1 cellular context compared by ENCODE assay signal in the genomic region with DNA sequence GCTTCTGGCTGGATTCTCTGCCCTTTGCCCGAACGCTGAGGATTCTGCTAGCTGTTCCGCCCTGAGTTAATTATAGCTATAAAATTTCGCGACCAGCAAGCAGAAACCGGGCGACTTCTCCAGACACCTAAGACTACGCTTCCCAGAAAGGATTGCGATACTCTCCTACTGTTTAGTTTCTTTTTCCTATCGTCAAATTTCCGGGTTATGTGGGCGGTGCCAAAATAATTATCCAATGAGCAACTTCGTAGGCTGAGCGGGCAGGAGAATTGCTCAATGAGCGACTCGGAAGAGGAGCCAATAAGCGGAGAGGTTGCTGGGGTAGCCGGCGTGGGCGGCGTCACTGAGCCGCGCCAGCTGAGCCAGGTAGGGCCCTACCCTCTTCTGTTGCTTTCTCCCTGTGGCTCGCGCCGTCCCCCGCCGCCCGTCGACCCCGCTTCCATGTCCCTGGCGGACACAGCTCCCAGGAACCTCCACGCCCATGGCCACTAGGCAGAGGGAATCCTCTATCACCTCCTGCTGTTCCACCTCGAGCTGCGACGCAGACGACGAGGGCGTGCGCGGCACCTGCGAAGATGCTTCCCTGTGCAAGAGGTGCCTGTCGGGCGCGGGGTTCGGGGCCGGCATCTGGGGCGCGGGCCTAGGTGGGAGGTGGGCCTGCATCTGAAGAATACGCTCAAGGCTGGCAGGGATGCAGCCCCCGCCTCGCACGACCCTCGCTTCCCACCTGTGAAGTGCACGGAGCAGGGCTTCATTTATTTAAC.
A peak's percentile ranks its signal among the peaks of the same experiment; 100 is the strongest.
TF ChIP-seq lines count a peak whose summit lies in the region.

A gene (plus strand): TSS at position 340 of the 764 bp plus-strand sequence. CDS start 142 bp downstream, at position 482.

TF ChIP-seq in HepG2, 621 proteins besides CTCF, POLR2A, EP300 and RAD21 (continued from another document and continues in another):
- TF ChIP-seq MEIS2 (CRISPR knock-in tag; IDR thresholded peaks at IDR 0.05) (0 out of 2 replicates have a peak, but pooled peaks have one; percentile 18), JUND (CRISPR knock-in tag; IDR thresholded peaks at IDR 0.05) (no peak), ZNF768 (CRISPR knock-in tag; IDR thresholded peaks at IDR 0.05) (peak; percentile 79; the same call in 1 of the 2 replicates), RXRA (CRISPR knock-in tag; IDR thresholded peaks at IDR 0.05) (peak; percentile 82), FOSL2 (CRISPR knock-in tag; IDR thresholded peaks at IDR 0.05) (no peak; the same call in 1 of the 2 replicates), ZNF577 (CRISPR knock-in tag; IDR thresholded peaks at IDR 0.05; ENCODE audit: borderline replicate concordance, low read depth) (no peak), MTA1 (CRISPR knock-in tag; IDR thresholded peaks at IDR 0.05; ENCODE audit: borderline replicate concordance) (peak; percentile 49; the same call in 1 of the 2 replicates), NR3C1 (CRISPR knock-in tag; IDR thresholded peaks at IDR 0.05) (0 out of 2 replicates have a peak, but pooled peaks have one; percentile 79), KLF11 (CRISPR knock-in tag; IDR thresholded peaks at IDR 0.05) (peak; percentile 67; the same call in 1 of the 2 replicates), ZNF772 (CRISPR knock-in tag; IDR thresholded peaks at IDR 0.05) (no peak), REPIN1 (CRISPR knock-in tag; IDR thresholded peaks at IDR 0.05; ENCODE audit: borderline replicate concordance, low read depth) (peak; percentile 87; the same call in 1 of the 2 replicates), ZBTB7B (CRISPR knock-in tag; IDR thresholded peaks at IDR 0.05) (no peak), PITX1 (CRISPR knock-in tag; IDR thresholded peaks at IDR 0.05) (peak; percentile 64; the same call in 1 of the 2 replicates), ADNP (CRISPR knock-in tag; IDR thresholded peaks at IDR 0.05) (no peak), ZNF354B (CRISPR knock-in tag; IDR thresholded peaks at IDR 0.05) (no peak), LCORL (IDR thresholded peaks at IDR 0.05) (no peak), LCORL (CRISPR knock-in tag; IDR thresholded peaks at IDR 0.05) (no peak), HES4 (CRISPR knock-in tag; IDR thresholded peaks at IDR 0.05; ENCODE audit: borderline replicate concordance) (peak; percentile 89), HOXA3 (CRISPR knock-in tag; IDR thresholded peaks at IDR 0.05) (peak; percentile 78), ZNF451 (CRISPR knock-in tag; IDR thresholded peaks at IDR 0.05) (peak; percentile 80; the same call in 1 of the 2 replicates), ARNT (IDR thresholded peaks at IDR 0.05) (no peak), ZNF530 (CRISPR knock-in tag; IDR thresholded peaks at IDR 0.05; ENCODE audit: low read depth) (no peak), FOXP1 (IDR thresholded peaks at IDR 0.05) (no peak), FOXP1 (CRISPR knock-in tag; IDR thresholded peaks at IDR 0.05) (no peak), ZNF432 (CRISPR knock-in tag; IDR thresholded peaks at IDR 0.05; ENCODE audit: borderline replicate concordance) (no peak), GABPA (IDR thresholded peaks at IDR 0.05; ENCODE audit: low read depth, low read length) (peak; percentile 57), GABPA (CRISPR knock-in tag; IDR thresholded peaks at IDR 0.05; ENCODE audit: low read depth) (peak; percentile 94), JARID2 (CRISPR knock-in tag; IDR thresholded peaks at IDR 0.05; ENCODE audit: insufficient replicate concordance) (peak; percentile 85), CAMTA2 (CRISPR knock-in tag; IDR thresholded peaks at IDR 0.05; ENCODE audit: borderline replicate concordance) (peak; percentile 39; the same call in 1 of the 2 replicates), ETV6 (CRISPR knock-in tag; conservative IDR thresholded peaks at IDR 0.05) (no peak), GATAD2A (CRISPR knock-in tag; IDR thresholded peaks at IDR 0.05) (peak; percentile 23; the same call in 1 of the 2 replicates), ZBTB7A (CRISPR knock-in tag; IDR thresholded peaks at IDR 0.05) (no peak), PAWR (CRISPR knock-in tag; IDR thresholded peaks at IDR 0.05; ENCODE audit: borderline replicate concordance) (no peak), ZMAT3 (CRISPR knock-in tag; conservative IDR thresholded peaks at IDR 0.05) (peak; percentile 85; the same call in 1 of the 2 replicates), PAX8 (CRISPR knock-in tag; IDR thresholded peaks at IDR 0.05; ENCODE audit: borderline replicate concordance) (peak; percentile 48; the same call in 1 of the 2 replicates), FOXA1 (IDR thresholded peaks at IDR 0.05) (no peak), FOXA1 (CRISPR knock-in tag; IDR thresholded peaks at IDR 0.05) (no peak), ZSCAN20 (CRISPR knock-in tag; IDR thresholded peaks at IDR 0.05; ENCODE audit: borderline replicate concordance) (no peak), ZNF790 (CRISPR knock-in tag; IDR thresholded peaks at IDR 0.05; ENCODE audit: borderline replicate concordance) (no peak)
- TF ChIP-seq, protein P1, sequence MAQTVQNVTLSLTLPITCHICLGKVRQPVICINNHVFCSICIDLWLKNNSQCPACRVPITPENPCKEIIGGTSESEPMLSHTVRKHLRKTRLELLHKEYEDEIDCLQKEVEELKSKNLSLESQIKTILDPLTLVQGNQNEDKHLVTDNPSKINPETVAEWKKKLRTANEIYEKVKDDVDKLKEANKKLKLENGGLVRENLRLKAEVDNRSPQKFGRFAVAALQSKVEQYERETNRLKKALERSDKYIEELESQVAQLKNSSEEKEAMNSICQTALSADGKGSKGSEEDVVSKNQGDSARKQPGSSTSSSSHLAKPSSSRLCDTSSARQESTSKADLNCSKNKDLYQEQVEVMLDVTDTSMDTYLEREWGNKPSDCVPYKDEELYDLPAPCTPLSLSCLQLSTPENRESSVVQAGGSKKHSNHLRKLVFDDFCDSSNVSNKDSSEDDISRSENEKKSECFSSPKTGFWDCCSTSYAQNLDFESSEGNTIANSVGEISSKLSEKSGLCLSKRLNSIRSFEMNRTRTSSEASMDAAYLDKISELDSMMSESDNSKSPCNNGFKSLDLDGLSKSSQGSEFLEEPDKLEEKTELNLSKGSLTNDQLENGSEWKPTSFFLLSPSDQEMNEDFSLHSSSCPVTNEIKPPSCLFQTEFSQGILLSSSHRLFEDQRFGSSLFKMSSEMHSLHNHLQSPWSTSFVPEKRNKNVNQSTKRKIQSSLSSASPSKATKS (CRISPR knock-in tag; IDR thresholded peaks at IDR 0.05) = no peak
- TF ChIP-seq, protein P2, sequence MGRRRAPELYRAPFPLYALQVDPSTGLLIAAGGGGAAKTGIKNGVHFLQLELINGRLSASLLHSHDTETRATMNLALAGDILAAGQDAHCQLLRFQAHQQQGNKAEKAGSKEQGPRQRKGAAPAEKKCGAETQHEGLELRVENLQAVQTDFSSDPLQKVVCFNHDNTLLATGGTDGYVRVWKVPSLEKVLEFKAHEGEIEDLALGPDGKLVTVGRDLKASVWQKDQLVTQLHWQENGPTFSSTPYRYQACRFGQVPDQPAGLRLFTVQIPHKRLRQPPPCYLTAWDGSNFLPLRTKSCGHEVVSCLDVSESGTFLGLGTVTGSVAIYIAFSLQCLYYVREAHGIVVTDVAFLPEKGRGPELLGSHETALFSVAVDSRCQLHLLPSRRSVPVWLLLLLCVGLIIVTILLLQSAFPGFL (CRISPR knock-in tag; IDR thresholded peaks at IDR 0.05) = no peak
- TF ChIP-seq, protein P3, sequence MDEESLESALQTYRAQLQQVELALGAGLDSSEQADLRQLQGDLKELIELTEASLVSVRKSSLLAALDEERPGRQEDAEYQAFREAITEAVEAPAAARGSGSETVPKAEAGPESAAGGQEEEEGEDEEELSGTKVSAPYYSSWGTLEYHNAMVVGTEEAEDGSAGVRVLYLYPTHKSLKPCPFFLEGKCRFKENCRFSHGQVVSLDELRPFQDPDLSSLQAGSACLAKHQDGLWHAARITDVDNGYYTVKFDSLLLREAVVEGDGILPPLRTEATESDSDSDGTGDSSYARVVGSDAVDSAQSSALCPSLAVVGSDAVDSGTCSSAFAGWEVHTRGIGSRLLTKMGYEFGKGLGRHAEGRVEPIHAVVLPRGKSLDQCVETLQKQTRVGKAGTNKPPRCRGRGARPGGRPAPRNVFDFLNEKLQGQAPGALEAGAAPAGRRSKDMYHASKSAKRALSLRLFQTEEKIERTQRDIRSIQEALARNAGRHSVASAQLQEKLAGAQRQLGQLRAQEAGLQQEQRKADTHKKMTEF (CRISPR knock-in tag; IDR thresholded peaks at IDR 0.05) = peak; percentile 87
- TF ChIP-seq, protein P4, sequence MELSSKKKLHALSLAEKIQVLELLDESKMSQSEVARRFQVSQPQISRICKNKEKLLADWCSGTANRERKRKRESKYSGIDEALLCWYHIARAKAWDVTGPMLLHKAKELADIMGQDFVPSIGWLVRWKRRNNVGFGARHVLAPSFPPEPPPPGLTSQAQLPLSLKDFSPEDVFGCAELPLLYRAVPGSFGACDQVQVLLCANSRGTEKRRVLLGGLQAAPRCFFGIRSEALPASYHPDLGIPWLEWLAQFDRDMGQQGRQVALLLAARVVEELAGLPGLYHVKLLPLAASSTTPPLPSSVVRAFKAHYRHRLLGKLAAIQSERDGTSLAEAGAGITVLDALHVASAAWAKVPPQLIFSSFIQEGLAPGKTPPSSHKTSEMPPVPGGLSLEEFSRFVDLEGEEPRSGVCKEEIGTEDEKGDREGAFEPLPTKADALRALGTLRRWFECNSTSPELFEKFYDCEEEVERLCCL (CRISPR knock-in tag; IDR thresholded peaks at IDR 0.05; ENCODE audit: borderline replicate concordance) = peak; percentile 69; the same call in 1 of the 2 replicates
- TF ChIP-seq, protein P5, sequence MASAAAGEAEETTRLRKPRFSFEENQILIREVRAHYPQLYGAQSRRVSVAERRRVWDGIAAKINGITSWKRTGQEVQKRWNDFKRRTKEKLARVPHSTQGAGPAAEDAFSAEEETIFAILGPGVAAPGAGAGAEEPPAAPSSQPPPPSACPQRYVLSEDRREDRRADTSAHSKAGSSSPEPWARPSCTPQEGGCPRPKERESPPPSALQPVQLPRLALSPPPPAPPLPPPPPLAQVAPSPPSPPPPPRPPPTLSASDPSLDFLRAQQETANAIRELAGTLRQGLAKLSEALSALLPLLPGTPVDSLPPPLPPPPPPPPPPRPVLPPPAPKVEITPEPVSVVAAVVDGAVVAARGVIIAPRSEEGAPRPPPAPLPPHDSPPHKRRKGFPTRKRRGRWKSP (CRISPR knock-in tag; IDR thresholded peaks at IDR 0.05) = peak; percentile 66; the same call in 1 of the 2 replicates
- TF ChIP-seq, protein P6, sequence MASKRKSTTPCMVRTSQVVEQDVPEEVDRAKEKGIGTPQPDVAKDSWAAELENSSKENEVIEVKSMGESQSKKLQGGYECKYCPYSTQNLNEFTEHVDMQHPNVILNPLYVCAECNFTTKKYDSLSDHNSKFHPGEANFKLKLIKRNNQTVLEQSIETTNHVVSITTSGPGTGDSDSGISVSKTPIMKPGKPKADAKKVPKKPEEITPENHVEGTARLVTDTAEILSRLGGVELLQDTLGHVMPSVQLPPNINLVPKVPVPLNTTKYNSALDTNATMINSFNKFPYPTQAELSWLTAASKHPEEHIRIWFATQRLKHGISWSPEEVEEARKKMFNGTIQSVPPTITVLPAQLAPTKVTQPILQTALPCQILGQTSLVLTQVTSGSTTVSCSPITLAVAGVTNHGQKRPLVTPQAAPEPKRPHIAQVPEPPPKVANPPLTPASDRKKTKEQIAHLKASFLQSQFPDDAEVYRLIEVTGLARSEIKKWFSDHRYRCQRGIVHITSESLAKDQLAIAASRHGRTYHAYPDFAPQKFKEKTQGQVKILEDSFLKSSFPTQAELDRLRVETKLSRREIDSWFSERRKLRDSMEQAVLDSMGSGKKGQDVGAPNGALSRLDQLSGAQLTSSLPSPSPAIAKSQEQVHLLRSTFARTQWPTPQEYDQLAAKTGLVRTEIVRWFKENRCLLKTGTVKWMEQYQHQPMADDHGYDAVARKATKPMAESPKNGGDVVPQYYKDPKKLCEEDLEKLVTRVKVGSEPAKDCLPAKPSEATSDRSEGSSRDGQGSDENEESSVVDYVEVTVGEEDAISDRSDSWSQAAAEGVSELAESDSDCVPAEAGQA (IDR thresholded peaks at IDR 0.05; ENCODE audit: low read depth) = peak; percentile 72; the same call in 1 of the 2 replicates
- TF ChIP-seq, protein P6 (CRISPR knock-in tag; IDR thresholded peaks at IDR 0.05; ENCODE audit: borderline replicate concordance) = no peak
- TF ChIP-seq, protein P7, sequence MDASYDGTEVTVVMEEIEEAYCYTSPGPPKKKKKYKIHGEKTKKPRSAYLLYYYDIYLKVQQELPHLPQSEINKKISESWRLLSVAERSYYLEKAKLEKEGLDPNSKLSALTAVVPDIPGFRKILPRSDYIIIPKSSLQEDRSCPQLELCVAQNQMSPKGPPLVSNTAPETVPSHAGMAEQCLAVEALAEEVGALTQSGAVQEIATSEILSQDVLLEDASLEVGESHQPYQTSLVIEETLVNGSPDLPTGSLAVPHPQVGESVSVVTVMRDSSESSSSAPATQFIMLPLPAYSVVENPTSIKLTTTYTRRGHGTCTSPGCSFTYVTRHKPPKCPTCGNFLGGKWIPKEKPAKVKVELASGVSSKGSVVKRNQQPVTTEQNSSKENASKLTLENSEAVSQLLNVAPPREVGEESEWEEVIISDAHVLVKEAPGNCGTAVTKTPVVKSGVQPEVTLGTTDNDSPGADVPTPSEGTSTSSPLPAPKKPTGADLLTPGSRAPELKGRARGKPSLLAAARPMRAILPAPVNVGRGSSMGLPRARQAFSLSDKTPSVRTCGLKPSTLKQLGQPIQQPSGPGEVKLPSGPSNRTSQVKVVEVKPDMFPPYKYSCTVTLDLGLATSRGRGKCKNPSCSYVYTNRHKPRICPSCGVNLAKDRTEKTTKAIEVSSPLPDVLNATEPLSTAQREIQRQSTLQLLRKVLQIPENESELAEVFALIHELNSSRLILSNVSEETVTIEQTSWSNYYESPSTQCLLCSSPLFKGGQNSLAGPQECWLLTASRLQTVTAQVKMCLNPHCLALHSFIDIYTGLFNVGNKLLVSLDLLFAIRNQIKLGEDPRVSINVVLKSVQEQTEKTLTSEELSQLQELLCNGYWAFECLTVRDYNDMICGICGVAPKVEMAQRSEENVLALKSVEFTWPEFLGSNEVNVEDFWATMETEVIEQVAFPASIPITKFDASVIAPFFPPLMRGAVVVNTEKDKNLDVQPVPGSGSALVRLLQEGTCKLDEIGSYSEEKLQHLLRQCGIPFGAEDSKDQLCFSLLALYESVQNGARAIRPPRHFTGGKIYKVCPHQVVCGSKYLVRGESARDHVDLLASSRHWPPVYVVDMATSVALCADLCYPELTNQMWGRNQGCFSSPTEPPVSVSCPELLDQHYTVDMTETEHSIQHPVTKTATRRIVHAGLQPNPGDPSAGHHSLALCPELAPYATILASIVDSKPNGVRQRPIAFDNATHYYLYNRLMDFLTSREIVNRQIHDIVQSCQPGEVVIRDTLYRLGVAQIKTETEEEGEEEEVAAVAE (CRISPR knock-in tag; IDR thresholded peaks at IDR 0.05; ENCODE audit: borderline replicate concordance) = peak; percentile 100
